ENCODE assay signal across 8 cellular contexts in genomic region chr7:137846588-137847417, GRCh38. TPM values are rescaled to one million over a fixed set of nuclear protein-coding genes. Genes with fewer than 3 reads are reported as not detected.
DNase-seq lines count a peak whose midpoint lies in the region; ATAC-seq, FAIRE-seq and TF ChIP-seq lines count a peak whose summit lies in the region.

TSS of gene DGKI (minus strand) at chr7:137846974.

- peak; percentile 55 for ATAC-seq in HG02884 (IDR thresholded peaks at IDR 0.05; ENCODE audit: unreplicated experiment)

- no peak within 1 kb of the TSS for H3K27ac Mint-ChIP-seq in activated CD4-positive, alpha-beta memory T cell treated with anti-CD3 and anti-CD28 coated beads, Interleukin-2, amount 10 ng/mL, durations not matched to agents 7 days and 5 days

- peaks cover 3% of the 10 kb centered on the region for H3K36me3 Mint-ChIP-seq in activated CD4-positive, alpha-beta memory T cell treated with anti-CD3 and anti-CD28 coated beads, Interleukin-2, amount 10 ng/mL, durations not matched to agents 7 days and 5 days (ENCODE audit: low read depth)

- peak within 1 kb of the TSS; percentile 28 for H3K4me3 Mint-ChIP-seq in activated CD4-positive, alpha-beta memory T cell treated with anti-CD3 and anti-CD28 coated beads, Interleukin-2, amount 10 ng/mL, durations not matched to agents 7 days and 5 days

- peak; percentile 45 for DNase-seq in DMS 273 (lab: John Stamatoyannopoulos, UW; ENCODE audit: unreplicated experiment)
- DNase-seq in DMS 273 treated with DMSO at 0.1 percent for 48 hours (lab: John Stamatoyannopoulos, UW), result no peak
- DNase-seq in activated CD4-positive, alpha-beta memory T cell treated with anti-CD3 and anti-CD28 coated beads, Interleukin-2, amount 10 ng/mL, durations not matched to agents 7 days and 5 days, result no peak
- peak; percentile 76 to 88 for DNase-seq in frontal cortex (ENCODE audit: low spot score in 2 of 2)
- peak in 55 of 56 donors; percentile 10 to 84 (median 63) for DNase-seq in nucleus accumbens (lab: John Stamatoyannopoulos, UW)
- no peak for DNase-seq in NCI-H1694 (lab: John Stamatoyannopoulos, UW)
- no peak for DNase-seq in erythroblast (lab: John Stamatoyannopoulos, UW)

- H3K4me1 Mint-ChIP-seq in activated CD4-positive, alpha-beta memory T cell treated with anti-CD3 and anti-CD28 coated beads, Interleukin-2, amount 10 ng/mL, durations not matched to agents 7 days and 5 days, result peaks cover 12% of the 10 kb centered on the region

- H3K27me3 Mint-ChIP-seq in activated CD4-positive, alpha-beta memory T cell treated with anti-CD3 and anti-CD28 coated beads, Interleukin-2, amount 10 ng/mL, durations not matched to agents 7 days and 5 days, result peaks cover 47% of the 10 kb centered on the region

- CTCF ChIA-PET in activated CD4-positive, alpha-beta memory T cell treated with anti-CD3 and anti-CD28 coated beads, Interleukin-2, amount 10 ng/mL, durations not matched to agents 7 days and 5 days (lab: Charles Lee), result no interaction called here

- POLR2A ChIA-PET in activated CD4-positive, alpha-beta memory T cell treated with anti-CD3 and anti-CD28 coated beads, Interleukin-2, amount 10 ng/mL, durations not matched to agents 7 days and 5 days (lab: Charles Lee), result interaction anchor here (1.4 kb wide), 1 partner anchor 11 kb away, joined by 3 read pairs; no protein-coding TSS in a partner anchor

- no peak for TF ChIP-seq POLR2A in erythroblast (IDR thresholded peaks at IDR 0.05; ENCODE audit: low read length)

- no peak for FAIRE-seq in frontal cortex (lab: Jason Lieb, UNC)

- H3K9me3 Mint-ChIP-seq in activated CD4-positive, alpha-beta memory T cell treated with anti-CD3 and anti-CD28 coated beads, Interleukin-2, amount 10 ng/mL, durations not matched to agents 7 days and 5 days, result no peaks in the 10 kb centered on the region

RNA-seq across cellular contexts. Expression of gene DGKI, which starts in this region (rescaled TPM):
- under 1 TPM; 0.53 to 0.91 TPM for total RNA-seq in activated CD4-positive, alpha-beta memory T cell treated with anti-CD3 and anti-CD28 coated beads, Interleukin-2, amount 10 ng/mL, durations not matched to agents 7 days and 5 days
- total RNA-seq in frontal cortex, result 98.6 TPM

Comparison
In these comparisons a context has a peak if more than half of its experiments do, and no peak if none do; other contexts are left out.
1. RNA of gene DGKI (total RNA-seq): 98.6 TPM in frontal cortex (single experiment); 0.53 to 0.91 TPM in activated CD4-positive, alpha-beta memory T cell treated with anti-CD3 and anti-CD28 coated beads, Interleukin-2, amount 10 ng/mL, durations not matched to agents 7 days and 5 days; every median in the first group is over 10 times any median in the second.
2. DNase-seq: peak in DMS 273 (single experiment), frontal cortex (2 of 2) and nucleus accumbens (55 of 56); none in DMS 273 treated with DMSO at 0.1 percent for 48 hours (single experiment), activated CD4-positive, alpha-beta memory T cell treated with anti-CD3 and anti-CD28 coated beads, Interleukin-2, amount 10 ng/mL, durations not matched to agents 7 days and 5 days (single experiment), NCI-H1694 (single experiment) and erythroblast (0 of 2).